8 cellular contexts compared by ENCODE assay signal in genomic region chr3:12984023-12984823, GRCh38.
DNase-seq lines count a peak whose midpoint lies in the region; ATAC-seq and TF ChIP-seq lines count a peak whose summit lies in the region.

No MANE protein-coding gene starts in this region.

- H3K9me2 ChIP-seq in HCT116 (ENCODE audit: insufficient read depth) = no peaks in the 10 kb centered on the region

- H3K79me2 ChIP-seq in HCT116 (ENCODE audit: insufficient read depth, low read length) = no peaks in the 10 kb centered on the region

- no peak overlapping the region for H3K9ac ChIP-seq in HCT116 (ENCODE audit: low read length)

- no peaks in the 10 kb centered on the region for H3K9me3 ChIP-seq in HCT116 (ENCODE audit: control insufficient read depth in 1 of 2, insufficient read depth in 1 of 2, low read depth in 1 of 2, low read length in 2 of 2)
- H3K9me3 ChIP-seq in esophagus muscularis mucosa = no peaks in the 10 kb centered on the region
- H3K9me3 ChIP-seq in tibial artery = no peaks in the 10 kb centered on the region

- H3K4me1 Mint-ChIP-seq in natural killer cell treated with Interleukin-12 subunit alpha and Interleukin-12 subunit beta and Interleukin-15 and Interleukin-18, amount 100 ng/mL, for 72 hours (ENCODE audit: low read depth in 2 of 2) = peaks cover 38 to 62% of the 10 kb centered on the region in 2 donors

- BruUV-seq in HCT116 (replicated peaks; lab: Mats Ljungman, UMichigan) = no TSS peak

- H3K36me3 Mint-ChIP-seq in natural killer cell treated with Interleukin-12 subunit alpha and Interleukin-12 subunit beta and Interleukin-15 and Interleukin-18, amount 100 ng/mL, for 72 hours = peaks cover 1% of the 10 kb centered on the region

- H3K36me3 ChIP-seq in HCT116 (ENCODE audit: control insufficient read depth in 1 of 2, insufficient read depth in 2 of 2, low read length in 2 of 2) (no peaks in the 10 kb centered on the region), esophagus muscularis mucosa (peaks cover 0 to 4% (median 0%) of the 10 kb centered on the region in 4 donors), tibial artery (no peaks in the 10 kb centered on the region)

- no peak for TF ChIP-seq EP300 in esophagus muscularis mucosa (IDR thresholded peaks at IDR 0.05)

- H2AFZ ChIP-seq in HCT116 (ENCODE audit: low read depth, low read length, poor library complexity, severe bottlenecking) = no peak overlapping the region

- no peaks in the 10 kb centered on the region for H3K9me3 Mint-ChIP-seq in natural killer cell treated with Interleukin-12 subunit alpha and Interleukin-12 subunit beta and Interleukin-15 and Interleukin-18, amount 100 ng/mL, for 72 hours

- H3K27me3 ChIP-seq in HCT116 (ENCODE audit: insufficient read depth, low read length) = no peaks in the 10 kb centered on the region
- no peaks in the 10 kb centered on the region for H3K27me3 ChIP-seq in esophagus muscularis mucosa
- H3K27me3 ChIP-seq in tibial artery = no peaks in the 10 kb centered on the region

- no peak overlapping the region for H3K4me3 Mint-ChIP-seq in natural killer cell treated with Interleukin-12 subunit alpha and Interleukin-12 subunit beta and Interleukin-15 and Interleukin-18, amount 100 ng/mL, for 72 hours

- CTCF ChIA-PET in HCT116 (lab: Charles Lee) = interaction anchor here (0.6 to 4.5 kb wide), 15 partner anchors 9 to 161 kb away, joined by 3 to 35 read pairs (median 5); no protein-coding TSS in a partner anchor

- DNase-seq in Daoy (ENCODE audit: low read depth) (peak; percentile 45), HCT116 (ENCODE audit: low read depth, low spot score) (peak; percentile 43), NCI-H82 (lab: John Stamatoyannopoulos, UW) (peak; percentile 88), activated T-cell treated with anti-CD3 and anti-CD28 coated beads for 1 hour (ENCODE audit: low read depth) (peak; percentile 33), esophagus muscularis mucosa (ENCODE audit: extremely low spot score) (peak; percentile 94), tibial artery (peak; percentile 71 to 84), NCI-H187 treated with DMSO at 0.1 percent for 48 hours (lab: John Stamatoyannopoulos, UW) (no peak)
- DNase-seq in natural killer cell treated with Interleukin-12 subunit alpha and Interleukin-12 subunit beta and Interleukin-15 and Interleukin-18, amount 100 ng/mL, for 72 hours (ENCODE audit: low spot score) = no peak

- intact Hi-C loops in HCT116 (cut with micrococcal nuclease) = loop anchor here (1.0 kb wide), 1 partner anchor 116 kb away; no protein-coding TSS in a partner anchor
- intact Hi-C loops in esophagus muscularis mucosa (cut with DNase I) = loop anchor here (5.0 kb wide), 1 partner anchor 52 kb away; no protein-coding TSS in a partner anchor
- intact Hi-C loops in tibial artery (cut with DNase I; ENCODE audit: low total_unique reads) = loop anchor here (10.0 kb wide), 1 partner anchor 89 kb away; no protein-coding TSS in a partner anchor

- no peaks in the 10 kb centered on the region for H4K20me1 ChIP-seq in HCT116 (ENCODE audit: insufficient read depth)

- TF ChIP-seq CTCF in HCT116 (IDR thresholded peaks at IDR 0.05 in 2 of 3, conservative IDR thresholded peaks at IDR 0.05 in 1 of 3; ENCODE audit: borderline replicate concordance in 1 of 3, insufficient read depth in 1 of 3, low read depth in 2 of 3, low read length in 2 of 3) (peak; percentile 66 to 84 (median 83); a peak in 5 of 6 replicates), esophagus muscularis mucosa (IDR thresholded peaks at IDR 0.05) (peak; percentile 74 to 89 (median 77)), tibial artery (IDR thresholded peaks at IDR 0.05) (peak; percentile 80 to 82)

- TF ChIP-seq RAD21 in HCT116 (IDR thresholded peaks at IDR 0.05; ENCODE audit: low read depth) = peak; percentile 80

- TF ChIP-seq POLR2A in HCT116 (IDR thresholded peaks at IDR 0.05; ENCODE audit: borderline replicate concordance, extremely low read depth, insufficient read depth, insufficient read length) (no peak), esophagus muscularis mucosa (IDR thresholded peaks at IDR 0.05; ENCODE audit: low read depth) (no peak)

- RAD21 ChIA-PET in HCT116 (lab: Charles Lee; ENCODE audit: low non-redundant PET in 1 of 2, low total read pairs in 2 of 2, uncharacterized antibody in 2 of 2, unreplicated experiment in 2 of 2) = interaction anchor here in 1 of 2 experiments (0.6 kb wide), 2 partner anchors 8 to 17 kb away, joined by 3 read pairs; no protein-coding TSS in a partner anchor

- H3K27ac ChIP-seq in HCT116 (ENCODE audit: low read depth, low read length) = no peak overlapping the region
- no peak overlapping the region for H3K27ac ChIP-seq in esophagus muscularis mucosa (replicated peaks in 1 of 4)
- H3K27ac ChIP-seq in tibial artery = no peak overlapping the region

- peaks cover 2 to 14% of the 10 kb centered on the region in 2 experiments; a peak in 3 of 4 replicates for H3K4me1 ChIP-seq in HCT116 (ENCODE audit: control insufficient read depth in 1 of 2, insufficient read depth in 2 of 2, low read length in 2 of 2)
- H3K4me1 ChIP-seq in esophagus muscularis mucosa = peaks cover 7 to 20% (median 13%) of the 10 kb centered on the region in 4 donors
- H3K4me1 ChIP-seq in tibial artery = peaks cover 0 to 12% (median 0%) of the 10 kb centered on the region in 4 donors

- WGBS in esophagus muscularis mucosa = 49% methylated on average over 7 of the region's 7 CpGs

- peak; percentile 96 for ATAC-seq in HCT116
- ATAC-seq in natural killer cell treated with Interleukin-12 subunit alpha and Interleukin-12 subunit beta and Interleukin-15 and Interleukin-18, amount 100 ng/mL, for 72 hours = peak; percentile 73 to 79

- H3K27me3 Mint-ChIP-seq in natural killer cell treated with Interleukin-12 subunit alpha and Interleukin-12 subunit beta and Interleukin-15 and Interleukin-18, amount 100 ng/mL, for 72 hours = no peaks in the 10 kb centered on the region

- H3K4me3 ChIP-seq in HCT116 (replicated peaks in 1 of 2; ENCODE audit: low read depth in 1 of 2, low read length in 2 of 2) = no peak overlapping the region
- no peak overlapping the region for H3K4me3 ChIP-seq in esophagus muscularis mucosa
- no peak overlapping the region for H3K4me3 ChIP-seq in tibial artery

- H3K4me2 ChIP-seq in HCT116 (ENCODE audit: low read length) = peak overlapping the region; percentile 35; the same call in 1 of the 2 replicates

- H3K27ac Mint-ChIP-seq in natural killer cell treated with Interleukin-12 subunit alpha and Interleukin-12 subunit beta and Interleukin-15 and Interleukin-18, amount 100 ng/mL, for 72 hours = peak overlapping the region; percentile 55 to 66

- POLR2A ChIA-PET in HCT116 (lab: Charles Lee) = interaction anchor here (1.5 kb wide), 1 partner anchor 11 kb away, joined by 7 read pairs; no protein-coding TSS in a partner anchor

TF ChIP-seq in HCT116, 20 proteins besides CTCF, POLR2A, EP300 and RAD21:
- TF ChIP-seq EZH2 (IDR thresholded peaks at IDR 0.05) (no peak), YY1 (IDR thresholded peaks at IDR 0.05; ENCODE audit: extremely low read depth, insufficient replicate concordance, low read depth, low read length) (no peak), EZH2phosphoT487 (IDR thresholded peaks at IDR 0.05; ENCODE audit: borderline replicate concordance) (no peak), SIN3A (IDR thresholded peaks at IDR 0.05; ENCODE audit: low read depth) (no peak), REST (IDR thresholded peaks at IDR 0.05; ENCODE audit: low read depth) (no peak), ZBTB33 (IDR thresholded peaks at IDR 0.05; ENCODE audit: extremely low read depth, insufficient replicate concordance, low read length) (no peak), TCF7L2 (IDR thresholded peaks at IDR 0.05; ENCODE audit: borderline replicate concordance, extremely low read depth, insufficient read depth, insufficient read length) (no peak), ZNF274 (IDR thresholded peaks at IDR 0.05; ENCODE audit: low read depth, low read length) (no peak), CEBPB (IDR thresholded peaks at IDR 0.05; ENCODE audit: low read depth) (no peak)

Comparison
In these comparisons a context has a peak if more than half of its experiments do, and no peak if none do; other contexts are left out.
1. DNase-seq: peak in Daoy (single experiment), HCT116 (single experiment), NCI-H82 (single experiment), activated T-cell treated with anti-CD3 and anti-CD28 coated beads for 1 hour (single experiment), esophagus muscularis mucosa (single experiment) and tibial artery (2 of 2); none in natural killer cell treated with Interleukin-12 subunit alpha and Interleukin-12 subunit beta and Interleukin-15 and Interleukin-18, amount 100 ng/mL, for 72 hours (single experiment) and NCI-H187 treated with DMSO at 0.1 percent for 48 hours (single experiment).
2. Peak in every context shown above with its lines, with median percentiles within 50 percentile points of each other: CTCF ChIP-seq.